ENCODE assay signal across 23 cellular contexts in genomic region chr11:106986673-106987072, GRCh38. TPM values are rescaled to one million over a fixed set of nuclear protein-coding genes. Genes with fewer than 3 reads are reported as not detected.
DNase-seq lines count a peak whose midpoint lies in the region; ATAC-seq, FAIRE-seq and TF ChIP-seq lines count a peak whose summit lies in the region.
"Had no signal": no experiment of that assay in that cellular context is flagged by ENCODE, and none has a peak within 500 bp of the region (broad histone marks: within the 10 kb centered on the region; RNA-seq: fewer than 3 reads in every experiment).

No MANE protein-coding gene starts in this region.

- H3K27me3 Mint-ChIP-seq in CD4-positive, alpha-beta T cell, result no peaks in the 10 kb centered on the region

- no peaks in the 10 kb centered on the region for H3K4me1 Mint-ChIP-seq in stimulated activated effector memory CD8-positive, alpha-beta T cell treated with anti-CD3 and anti-CD28 coated beads, Interleukin-12 subunit alpha, Interleukin-12 subunit beta, amount 100 ng/mL, for 72 hours
- no peaks in the 10 kb centered on the region for H3K4me1 Mint-ChIP-seq in CD4-positive, alpha-beta T cell (ENCODE audit: low read depth)

- no peak overlapping the region for H3K4me3 ChIP-seq in adipocyte (ENCODE audit: low read length)
- H3K4me3 ChIP-seq: PC-9 had no signal

- no peak for TF ChIP-seq CTCF in D721Med (IDR thresholded peaks at IDR 0.05; ENCODE audit: insufficient read depth, missing control alignments)
- TF ChIP-seq CTCF in CD4-positive, alpha-beta T cell (IDR thresholded peaks at IDR 0.05), result no peak

- FAIRE-seq in D721Med (lab: Jason Lieb, UNC), result peak; percentile 93
- FAIRE-seq: HTR-8/SVneo had no signal

- peaks cover 47% of the 10 kb centered on the region for H3K4me1 ChIP-seq in adipocyte (ENCODE audit: control insufficient read depth, insufficient read depth, low read length)

- POLR2A ChIA-PET in CD4-positive, alpha-beta T cell (lab: Charles Lee), result no interaction called here

- CTCF ChIA-PET in CD4-positive, alpha-beta T cell (lab: Charles Lee), result no interaction called here

- H3K9me3 ChIP-seq in adipocyte (ENCODE audit: control insufficient read depth, low read length), result no peaks in the 10 kb centered on the region
- no peaks in the 10 kb centered on the region for H3K9me3 ChIP-seq in CD4-positive, alpha-beta T cell (ENCODE audit: control insufficient read depth, low read length)

- H3K9me3 Mint-ChIP-seq in stimulated activated effector memory CD8-positive, alpha-beta T cell treated with anti-CD3 and anti-CD28 coated beads, Interleukin-12 subunit alpha, Interleukin-12 subunit beta, amount 100 ng/mL, for 72 hours, result peaks cover 6% of the 10 kb centered on the region
- H3K9me3 Mint-ChIP-seq in CD4-positive, alpha-beta T cell, result no peaks in the 10 kb centered on the region

- H3K27ac Mint-ChIP-seq in stimulated activated effector memory CD8-positive, alpha-beta T cell treated with anti-CD3 and anti-CD28 coated beads, Interleukin-12 subunit alpha, Interleukin-12 subunit beta, amount 100 ng/mL, for 72 hours, result no peak overlapping the region
- H3K27ac Mint-ChIP-seq in CD4-positive, alpha-beta T cell, result no peak overlapping the region

- ATAC-seq in sciatic nerve, result peak; percentile 31
- ATAC-seq in stimulated activated effector memory CD8-positive, alpha-beta T cell treated with anti-CD3 and anti-CD28 coated beads, Interleukin-12 subunit alpha, Interleukin-12 subunit beta, amount 100 ng/mL, for 72 hours, result no peak
- no peak for ATAC-seq in CD4-positive, alpha-beta T cell (ENCODE audit: poor library complexity)

- H3K27ac ChIP-seq in CD4-positive, alpha-beta T cell (ENCODE audit: low read depth, low read length), result no peak overlapping the region
- H3K27ac ChIP-seq: C4-2B, PC-9, RWPE1 had no signal

- no peak overlapping the region for H3K4me3 Mint-ChIP-seq in stimulated activated effector memory CD8-positive, alpha-beta T cell treated with anti-CD3 and anti-CD28 coated beads, Interleukin-12 subunit alpha, Interleukin-12 subunit beta, amount 100 ng/mL, for 72 hours
- H3K4me3 Mint-ChIP-seq in CD4-positive, alpha-beta T cell, result no peak overlapping the region

- no peaks in the 10 kb centered on the region for H3K36me3 Mint-ChIP-seq in stimulated activated effector memory CD8-positive, alpha-beta T cell treated with anti-CD3 and anti-CD28 coated beads, Interleukin-12 subunit alpha, Interleukin-12 subunit beta, amount 100 ng/mL, for 72 hours
- H3K36me3 Mint-ChIP-seq in CD4-positive, alpha-beta T cell (ENCODE audit: low read depth), result no peaks in the 10 kb centered on the region

- no peaks in the 10 kb centered on the region for H3K27me3 ChIP-seq in adipocyte (replicated peaks; ENCODE audit: control insufficient read depth, insufficient read depth, low read length)
- H3K27me3 ChIP-seq in CD4-positive, alpha-beta T cell (ENCODE audit: control insufficient read depth, insufficient read depth, low read length), result no peaks in the 10 kb centered on the region

- intact Hi-C loops in sciatic nerve (cut with DNase I), result no loop called here
- intact Hi-C loops in CD4-positive, alpha-beta T cell (cut with DNase I, micrococcal nuclease), result no loop called here

- DNase-seq in D721Med (ENCODE audit: insufficient read length, low spot score) (no peak), MV-4-11 (lab: John Stamatoyannopoulos, UW) (peak; percentile 58), adipocyte (ENCODE audit: low read depth) (peak; percentile 34), sciatic nerve (ENCODE audit: low spot score) (no peak), NCI-H2227 (lab: John Stamatoyannopoulos, UW; ENCODE audit: unreplicated experiment) (no peak), AG08396 (ENCODE audit: low spot score) (no peak)
- DNase-seq in stimulated activated effector memory CD8-positive, alpha-beta T cell treated with anti-CD3 and anti-CD28 coated beads, Interleukin-12 subunit alpha, Interleukin-12 subunit beta, amount 100 ng/mL, for 72 hours (ENCODE audit: low spot score in 2 of 2), result no peak
- no peak for DNase-seq in CD4-positive, alpha-beta T cell
- DNase-seq: ACHN, AML-193, DMS 273 treated with DMSO at 0.1 percent for 48 hours, GDM1, H7, Karpas-422, NCI-H1048, NCI-H1436 treated with DMSO at 0.1 percent for 48 hours, NCI-H2029 treated with DMSO at 0.1 percent for 48 hours, NCI-H2171 treated with DMSO at 0.1 percent for 48 hours, NCI-H748 treated with DMSO at 0.1 percent for 48 hours, PC-9 had no signal

- H3K36me3 ChIP-seq in adipocyte (ENCODE audit: control insufficient read depth, insufficient read depth, low read length, severe bottlenecking), result no peaks in the 10 kb centered on the region

- no peak overlapping the region for H3K9ac ChIP-seq in adipocyte (ENCODE audit: low read length)

RNA-seq across cellular contexts. Expression of gene GUCY1A2, which starts 31.6 kb away (rescaled TPM):
- 12.4 TPM for total RNA-seq in sciatic nerve
- total RNA-seq in CD4-positive, alpha-beta T cell, result not detected
- total RNA-seq: PC-9 had no signal

Comparison
In these comparisons a context has a peak if more than half of its experiments do, and no peak if none do; other contexts are left out.
1. DNase-seq: peak in MV-4-11 (single experiment) and adipocyte (single experiment); none in D721Med (single experiment), sciatic nerve (single experiment), stimulated activated effector memory CD8-positive, alpha-beta T cell treated with anti-CD3 and anti-CD28 coated beads, Interleukin-12 subunit alpha, Interleukin-12 subunit beta, amount 100 ng/mL, for 72 hours (0 of 2), CD4-positive, alpha-beta T cell (0 of 10), NCI-H2227 (single experiment) and AG08396 (single experiment).
2. RNA of gene GUCY1A2, which starts 31.6 kb away (total RNA-seq): 12.4 TPM in sciatic nerve (single experiment); not detected in CD4-positive, alpha-beta T cell; every median in the first group is over 10 times any median in the second.